23 cellular contexts compared by ENCODE assay signal in the genomic region with DNA sequence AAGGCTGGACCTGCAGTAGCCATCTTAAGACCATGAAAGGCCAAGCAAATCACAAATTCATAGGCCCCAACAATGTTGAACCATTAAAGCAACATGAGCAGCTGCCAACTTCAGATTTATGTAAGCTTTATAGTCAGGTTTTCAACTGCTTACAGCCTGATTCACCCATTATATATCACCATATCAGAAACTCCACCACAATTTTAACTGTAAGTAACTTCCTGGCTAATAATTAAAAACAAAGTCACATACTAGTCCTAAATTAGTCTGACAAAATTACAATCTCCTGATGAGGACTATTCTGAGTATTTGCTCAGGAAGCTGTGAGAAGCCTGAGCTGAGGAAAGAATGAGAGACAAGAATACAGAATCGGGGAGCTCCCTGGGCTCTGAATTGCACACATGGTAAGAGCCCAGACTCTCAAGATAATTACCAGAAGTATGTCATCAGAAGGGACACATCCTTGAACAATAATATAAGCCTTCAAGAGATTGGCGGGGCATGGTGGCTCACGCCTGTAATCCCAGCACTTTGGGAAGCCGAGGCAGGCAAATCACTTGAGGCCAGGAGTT. TPM values are rescaled to one million over a fixed set of nuclear protein-coding genes. Genes with fewer than 3 reads are reported as not detected.
DNase-seq lines count a peak whose midpoint lies in the region; ATAC-seq and TF ChIP-seq lines count a peak whose summit lies in the region.
"Had no signal": no experiment of that assay in that cellular context is flagged by ENCODE, and none has a peak within 500 bp of the region (broad histone marks: within the 10 kb centered on the region; RNA-seq: fewer than 3 reads in every experiment).

No MANE protein-coding gene starts in this region.

- no peak for TF ChIP-seq POLR2A in GM18505 (IDR thresholded peaks at IDR 0.05; ENCODE audit: borderline replicate concordance, extremely low read depth, insufficient read depth, insufficient read length)

- H3K4me1 ChIP-seq in HEK293 (ENCODE audit: control insufficient read depth, insufficient read depth, low read length) = no peaks in the 10 kb centered on the region

- peak overlapping the region; percentile 88 for H3K27ac Mint-ChIP-seq in activated B cell treated with CpG ODN at 0.5 μM for 24 hours
- peak overlapping the region; percentile 33 to 96 (median 87) for H3K27ac Mint-ChIP-seq in naive B cell
- H3K27ac Mint-ChIP-seq: activated CD4-positive, alpha-beta T cell treated with anti-CD3 and anti-CD28 coated beads, Interleukin-2, amount 10 ng/mL, durations not matched to agents 24 days and 14 days; activated naive CD8-positive, alpha-beta T cell treated with anti-CD3 and anti-CD28 coated beads, Interleukin-2, amount 50 U/mL, for 24 hours; activated T-helper 2 cell treated with anti-CD3 and anti-CD28 coated beads, Interferon-gamma antibody, Interleukin-2, Interleukin-4, amounts not matched to agents 10 μg/mL and 5 μg/mL and 100 μg/mL, durations not matched to agents 14 hours and 24 hours and 36 hours; T-cell had no signal

- no peak overlapping the region for H3K4me3 ChIP-seq in HEK293 (ENCODE audit: low read depth, low read length)
- H3K4me3 ChIP-seq: HAP-1, right lobe of liver, thyroid gland had no signal

- no peak overlapping the region for H3K4me3 Mint-ChIP-seq in activated B cell treated with CpG ODN at 0.5 μM for 24 hours
- peak overlapping the region in 4 of 8 donors; percentile 48 to 64 (median 57) for H3K4me3 Mint-ChIP-seq in naive B cell
- H3K4me3 Mint-ChIP-seq: activated CD4-positive, alpha-beta T cell treated with anti-CD3 and anti-CD28 coated beads, Interleukin-2, amount 10 ng/mL, durations not matched to agents 24 days and 14 days; activated naive CD8-positive, alpha-beta T cell treated with anti-CD3 and anti-CD28 coated beads, Interleukin-2, amount 50 U/mL, for 24 hours; CD4-positive, CD25-positive, alpha-beta regulatory T cell; T-cell had no signal

- CTCF ChIA-PET in HEK293 (lab: Yijun Ruan, JAX) (no interaction called here), activated B cell treated with CpG ODN at 0.5 μM for 24 hours (lab: Charles Lee) (interaction anchor here (0.8 to 2.2 kb wide), 3 partner anchors 8 to 108 kb away, joined by 3 to 11 read pairs (median 4); no protein-coding TSS in a partner anchor)

- H3K36me3 Mint-ChIP-seq in activated B cell treated with CpG ODN at 0.5 μM for 24 hours (ENCODE audit: low read depth) (peaks cover 26% of the 10 kb centered on the region), naive B cell (no peaks in the 10 kb centered on the region)

- POLR2A ChIA-PET in HEK293 (lab: Yijun Ruan, JAX) = no interaction called here
- POLR2A ChIA-PET in activated B cell treated with CpG ODN at 0.5 μM for 24 hours (lab: Charles Lee) = interaction anchor here (0.5 to 1.9 kb wide), 6 partner anchors 11 to 55 kb away, joined by 3 to 14 read pairs (median 6); partner anchors contain the start of gene NUMB

- H3K27me3 Mint-ChIP-seq in activated B cell treated with CpG ODN at 0.5 μM for 24 hours = no peaks in the 10 kb centered on the region
- H3K27me3 Mint-ChIP-seq in naive B cell = no peaks in the 10 kb centered on the region
- H3K27me3 Mint-ChIP-seq: activated CD4-positive, alpha-beta T cell treated with anti-CD3 and anti-CD28 coated beads, Interleukin-2, amount 10 ng/mL, durations not matched to agents 24 days and 14 days; activated naive CD8-positive, alpha-beta T cell treated with anti-CD3 and anti-CD28 coated beads, Interleukin-2, amount 50 U/mL, for 24 hours; CD4-positive, CD25-positive, alpha-beta regulatory T cell; T-cell had no signal

- H3K9me3 Mint-ChIP-seq in activated B cell treated with CpG ODN at 0.5 μM for 24 hours (peaks cover 2% of the 10 kb centered on the region), naive B cell (peaks cover 0 to 11% (median 3%) of the 10 kb centered on the region in 7 donors)
- H3K9me3 Mint-ChIP-seq: activated CD4-positive, alpha-beta T cell treated with anti-CD3 and anti-CD28 coated beads, Interleukin-2, amount 10 ng/mL, durations not matched to agents 24 days and 14 days; activated naive CD8-positive, alpha-beta T cell treated with anti-CD3 and anti-CD28 coated beads, Interleukin-2, amount 50 U/mL, for 24 hours; activated T-helper 2 cell treated with anti-CD3 and anti-CD28 coated beads, Interferon-gamma antibody, Interleukin-2, Interleukin-4, amounts not matched to agents 10 μg/mL and 5 μg/mL and 100 μg/mL, durations not matched to agents 14 hours and 24 hours and 36 hours; T-cell had no signal

- no peaks in the 10 kb centered on the region for H3K9me3 ChIP-seq in HEK293 (ENCODE audit: control insufficient read depth, insufficient read depth, low read depth, low read length)
- H3K9me3 ChIP-seq: HAP-1, right lobe of liver, thyroid gland had no signal

- H3K4me1 Mint-ChIP-seq in activated B cell treated with CpG ODN at 0.5 μM for 24 hours = peaks cover 57% of the 10 kb centered on the region
- H3K4me1 Mint-ChIP-seq in naive B cell = peaks cover 30 to 65% (median 40%) of the 10 kb centered on the region in 3 donors
- H3K4me1 Mint-ChIP-seq: activated CD4-positive, alpha-beta T cell treated with anti-CD3 and anti-CD28 coated beads, Interleukin-2, amount 10 ng/mL, durations not matched to agents 24 days and 14 days had no signal

- H3K36me3 ChIP-seq in HEK293 (ENCODE audit: control insufficient read depth in 2 of 2, insufficient read depth in 1 of 2, low read length in 2 of 2) = no peaks in the 10 kb centered on the region; a peak in 2 of 3 replicates
- H3K36me3 ChIP-seq: right lobe of liver, thyroid gland had no signal

- intact Hi-C loops in activated B cell treated with CpG ODN at 0.5 μM for 24 hours (cut with micrococcal nuclease) = loop anchor here (1.0 kb wide), 1 partner anchor 12 kb away; no protein-coding TSS in a partner anchor
- intact Hi-C loops in sciatic nerve (cut with DNase I) = no loop called here

- TF ChIP-seq CTCF in HEK293 (tag by site-specific recombination; IDR thresholded peaks at IDR 0.05) (no peak), activated B cell treated with CpG ODN at 0.5 μM for 24 hours (IDR thresholded peaks at IDR 0.05) (no peak)

- DNase-seq in ACHN = peak; percentile 2
- no peak for DNase-seq in activated B cell treated with CpG ODN at 0.5 μM for 24 hours
- no peak for DNase-seq in naive B cell
- DNase-seq in sciatic nerve (ENCODE audit: low spot score) = no peak
- no peak for DNase-seq in activated T-cell treated with anti-CD3 and anti-CD28 coated beads, Interleukin-2, amount 50 U/mL, for 1 hour
- DNase-seq in NCI-H2171 (lab: John Stamatoyannopoulos, UW) = no peak
- DNase-seq: activated naive CD8-positive, alpha-beta T cell treated with anti-CD3 and anti-CD28 coated beads, Interleukin-2, amount 50 U/mL, for 24 hours; brain microvascular endothelial cell; CD4-positive, CD25-positive, alpha-beta regulatory T cell; DMS53; head of caudate nucleus; NCI-H1105 treated with DMSO at 0.1 percent for 48 hours; NCI-H2081 treated with DMSO at 0.1 percent for 48 hours; right lobe of liver; SHP77; stimulated activated naive CD4-positive, alpha-beta T cell treated with Interleukin-2 at 50 U/mL for 16 hours; T-cell; thyroid gland had no signal

- no peak overlapping the region for H3K27ac ChIP-seq in HEK293 (ENCODE audit: extremely low read depth, low read depth, low read length)
- H3K27ac ChIP-seq: brain microvascular endothelial cell, right lobe of liver, thyroid gland had no signal

- in situ Hi-C loops in ACHN (cut with HindIII; ENCODE audit: low pct_ligation_motif_present, low pct_unique_long_range_greater_than_20kb, low sequenced_read_pairs) = no loop called here

- ATAC-seq in activated B cell treated with CpG ODN at 0.5 μM for 24 hours (ENCODE audit: low read depth) (no peak), naive B cell (ENCODE audit: low read depth in 2 of 2) (no peak), sciatic nerve (no peak), GM18505 (IDR thresholded peaks at IDR 0.05; ENCODE audit: unreplicated experiment) (no peak)
- ATAC-seq: activated naive CD8-positive, alpha-beta T cell treated with anti-CD3 and anti-CD28 coated beads, Interleukin-2, amount 50 U/mL, for 24 hours; right lobe of liver; T-cell had no signal

TF ChIP-seq in HEK293, 187 proteins besides CTCF, POLR2A, EP300 and RAD21:
- peak; percentile 59; the same call in 1 of the 2 replicates for TF ChIP-seq ZBTB20 (tag by site-specific recombination; IDR thresholded peaks at IDR 0.05)
- no peak for TF ChIP-seq ZNF133 (tag by site-specific recombination; IDR thresholded peaks at IDR 0.05)

RNA-seq across cellular contexts. Expression of gene NUMB, which starts 55.1 kb away (rescaled TPM):
- total RNA-seq in activated B cell treated with CpG ODN at 0.5 μM for 24 hours (69.5 and 71.4 TPM in 2 replicates), sciatic nerve (119 TPM)
- 10 to 100 TPM; 52.0 to 87.2 (median 65.7) TPM for polyA plus RNA-seq in naive B cell (ENCODE audit: low read depth in 6 of 6)
